In the genomic region with DNA sequence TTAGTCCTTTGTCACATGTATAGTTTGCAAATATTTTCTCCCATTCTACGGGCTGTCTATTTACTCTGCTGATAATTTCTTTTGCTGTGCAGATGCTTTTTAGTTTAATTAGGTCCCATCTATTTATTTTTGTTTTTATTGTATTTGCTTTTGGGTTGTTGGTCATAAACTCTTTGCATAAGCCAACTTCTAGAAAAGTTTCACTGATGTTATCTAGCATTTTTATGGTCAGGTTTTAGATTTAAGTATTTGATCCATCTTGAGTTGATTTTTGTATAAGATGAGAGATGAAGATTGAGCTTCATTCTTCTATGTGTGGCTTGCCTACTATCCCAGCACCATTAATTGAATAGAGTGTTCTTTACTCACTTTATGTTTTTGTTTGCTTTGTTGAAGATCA, we compare ENCODE assay signal across 6 cellular contexts.
"Had no signal": no experiment of that assay in that cellular context is flagged by ENCODE, and none has a peak within 500 bp of the region (broad histone marks: within the 10 kb centered on the region; RNA-seq: fewer than 3 reads in every experiment).

No MANE protein-coding gene starts in this region.

- H3K27ac ChIP-seq: GM23248, HL-60 had no signal

- DNase-seq: GM23248, GOT3, H7, HFFc6 had no signal

- H3K4me3 ChIP-seq: GM23248, HAP-1 had no signal
